In genomic region chr10:97024181-97025073, GRCh38 we compare ENCODE assay signal across 9 cellular contexts.
DNase-seq lines count a peak whose midpoint lies in the region; ATAC-seq and TF ChIP-seq lines count a peak whose summit lies in the region.
"Had no signal": no experiment of that assay in that cellular context is flagged by ENCODE, and none has a peak within 500 bp of the region (broad histone marks: within the 10 kb centered on the region; RNA-seq: fewer than 3 reads in every experiment).

No MANE protein-coding gene starts in this region.

- peak; percentile 55 for DNase-seq in AG20443 (ENCODE audit: low spot score)
- DNase-seq in LoVo (ENCODE audit: low spot score): peak; percentile 59
- peak; percentile 38 for DNase-seq in chondrocyte (ENCODE audit: low spot score)
- no peak for DNase-seq in mucosa of descending colon
- DNase-seq in NCI-H510A treated with DMSO at 0.1 percent for 48 hours (lab: John Stamatoyannopoulos, UW): no peak
- DNase-seq in activated CD4-positive, alpha-beta T cell treated with anti-CD3 and anti-CD28 coated beads for 48 hours: no peak
- DNase-seq: NCI-H510A had no signal

- H3K36me3 ChIP-seq in mucosa of descending colon (ENCODE audit: low read depth): no peaks in the 10 kb centered on the region

- peaks cover 3% of the 10 kb centered on the region for H3K27me3 Mint-ChIP-seq in chondrocyte (ENCODE audit: low read depth)

- H3K27ac Mint-ChIP-seq in chondrocyte (ENCODE audit: unreplicated experiment): peak overlapping the region; percentile 98

- intact Hi-C loops in mucosa of descending colon (cut with DNase I, micrococcal nuclease): no loop called here

- H3K4me1 ChIP-seq in mucosa of descending colon (ENCODE audit: low read depth): peaks cover 3% of the 10 kb centered on the region

- H3K36me3 Mint-ChIP-seq in chondrocyte (ENCODE audit: low read depth): no peaks in the 10 kb centered on the region

- TF ChIP-seq CTCF in chondrocyte (IDR thresholded peaks at IDR 0.05): no peak
- no peak for TF ChIP-seq CTCF in mucosa of descending colon (IDR thresholded peaks at IDR 0.05)

- ATAC-seq in mucosa of descending colon: peak; percentile 39
- no peak for ATAC-seq in HG02610 (IDR thresholded peaks at IDR 0.05; ENCODE audit: unreplicated experiment)
- no peak for ATAC-seq in HG03460 (IDR thresholded peaks at IDR 0.05; ENCODE audit: unreplicated experiment)

- peak overlapping the region; percentile 42 for H3K4me3 Mint-ChIP-seq in chondrocyte (ENCODE audit: unreplicated experiment)

- H3K9me3 Mint-ChIP-seq in chondrocyte (ENCODE audit: low read depth): peaks cover 5% of the 10 kb centered on the region

- no peak overlapping the region for H3K4me3 ChIP-seq in mucosa of descending colon

- no peaks in the 10 kb centered on the region for H3K9me3 ChIP-seq in mucosa of descending colon

- H3K4me1 Mint-ChIP-seq in chondrocyte (ENCODE audit: low read depth): peaks cover 46% of the 10 kb centered on the region

Comparison
In these comparisons a context has a peak if more than half of its experiments do, and no peak if none do; other contexts are left out.
1. DNase-seq: peak in AG20443 (single experiment), LoVo (single experiment) and chondrocyte (single experiment); none in mucosa of descending colon (0 of 3), NCI-H510A treated with DMSO at 0.1 percent for 48 hours (single experiment) and activated CD4-positive, alpha-beta T cell treated with anti-CD3 and anti-CD28 coated beads for 48 hours (single experiment).